8 cellular contexts compared by ENCODE assay signal in genomic region chr2:121736462-121737336, GRCh38. TPM values are rescaled to one million over a fixed set of nuclear protein-coding genes. Genes with fewer than 3 reads are reported as not detected.
DNase-seq lines count a peak whose midpoint lies in the region; ATAC-seq and TF ChIP-seq lines count a peak whose summit lies in the region.

Gene NIFK (minus strand): TSS chr2:121736875. CDS start chr2:121736850, 25 bp downstream.

- intact Hi-C loops in left ventricle myocardium superior (cut with micrococcal nuclease) (no loop called here), prostate gland (cut with DNase I) (loop anchor here (5.0 kb wide), 1 partner anchor 209 kb away; no protein-coding TSS in a partner anchor)

- H3K9me3 ChIP-seq in prostate gland, result no peaks in the 10 kb centered on the region

- no peaks in the 10 kb centered on the region for H3K4me1 ChIP-seq in prostate gland (replicated peaks)

- DNase-seq in NCI-H187 treated with DMSO at 0.1 percent for 48 hours (lab: John Stamatoyannopoulos, UW) (peak; percentile 38), T-helper 2 cell (peak; percentile 98 to 100 (median 100)), left ventricle myocardium superior (peak; percentile 100), prostate gland (ENCODE audit: low spot score) (peak; percentile 99), ureter (ENCODE audit: low spot score) (peak; percentile 100)

- TF ChIP-seq POLR2A in GM18505 (IDR thresholded peaks at IDR 0.05; ENCODE audit: borderline replicate concordance, extremely low read depth, insufficient read depth, insufficient read length) (peak; percentile 81), prostate gland (IDR thresholded peaks at IDR 0.05) (peak; percentile 50)

- ATAC-seq in GM18505 (IDR thresholded peaks at IDR 0.05; ENCODE audit: unreplicated experiment) (peak; percentile 94), HG02970 (IDR thresholded peaks at IDR 0.05; ENCODE audit: low FRiP score, unreplicated experiment) (peak; percentile 91), left ventricle myocardium superior (peak; percentile 98)

- H3K27ac ChIP-seq in angular gyrus (ENCODE audit: low read depth, low read length) (peak within 1 kb of the TSS; percentile 68), prostate gland (peak within 1 kb of the TSS; percentile 53 to 60)

- H3K27me3 ChIP-seq in prostate gland (replicated peaks; ENCODE audit: insufficient read depth), result no peaks in the 10 kb centered on the region

- peak within 1 kb of the TSS; percentile 61 to 72 for H3K4me3 ChIP-seq in prostate gland

- TF ChIP-seq CTCF in prostate gland (IDR thresholded peaks at IDR 0.05), result peak in 2 of 4 experiments; percentile 8 to 10

- WGBS in prostate gland, result under 1% methylated on average over 86 of the region's 93 CpGs

- peaks cover 0 to 2% of the 10 kb centered on the region in 2 donors for H3K36me3 ChIP-seq in prostate gland

RNA-seq across cellular contexts. Expression of gene NIFK, which starts in this region (rescaled TPM):
- total RNA-seq in left ventricle myocardium superior, result 20.7 TPM
- 10 to 100 TPM; 57.7 to 66.6 TPM for total RNA-seq in prostate gland
- 92.3 TPM for total RNA-seq in ureter

Comparison
In these comparisons a context has a peak if more than half of its experiments do, and no peak if none do; other contexts are left out.
1. Peak in every context shown above with its lines: DNase-seq, ATAC-seq, H3K4me3 ChIP-seq and H3K27ac ChIP-seq.
2. DNase-seq: peak in every context shown above with its lines; median percentile 100 in T-helper 2 cell; 100 in left ventricle myocardium superior; 100 in ureter; 99 in prostate gland; 38 in NCI-H187 treated with DMSO at 0.1 percent for 48 hours.